1 cellular context compared by ENCODE assay signal in the genomic region with DNA sequence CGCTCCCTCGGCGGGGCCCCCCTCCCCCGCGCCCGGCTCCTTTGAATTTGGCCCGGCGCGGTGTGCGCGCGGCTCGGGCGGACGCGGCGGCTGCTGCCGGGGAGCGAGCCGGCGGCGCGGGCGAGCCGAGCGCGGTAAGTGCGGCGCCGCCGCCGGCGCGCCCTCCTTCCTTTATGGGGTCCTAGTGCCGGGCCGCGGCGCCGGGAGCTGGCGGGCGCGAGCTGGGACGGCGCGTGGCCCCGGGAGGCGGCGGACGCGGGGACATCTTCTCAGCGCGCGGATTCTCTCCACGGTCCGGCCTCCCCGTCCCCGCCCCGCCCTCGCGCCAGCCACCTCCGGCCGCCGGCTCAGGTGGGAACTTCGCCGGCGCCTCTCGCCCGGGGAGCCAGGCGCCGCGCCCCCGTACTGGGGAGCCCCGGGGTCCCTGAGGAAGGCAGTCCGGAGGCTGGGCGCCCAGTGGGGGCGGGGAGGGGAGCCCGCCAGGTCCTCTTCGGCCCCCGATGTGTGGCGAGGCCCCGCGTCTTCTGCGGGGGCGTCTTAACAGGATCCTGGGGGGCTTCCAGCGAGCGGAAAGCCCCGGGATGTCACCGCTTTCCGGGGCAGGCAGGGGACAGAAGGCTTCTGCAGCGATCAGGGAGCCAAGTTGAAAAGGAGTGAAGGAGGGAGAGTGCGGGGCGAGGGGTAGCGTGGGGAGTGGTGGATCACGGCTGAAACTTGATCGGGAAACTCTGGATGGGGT.
TF ChIP-seq lines count a peak whose summit lies in the region.

No MANE protein-coding gene starts in this region.

TF ChIP-seq in GM23338, 12 proteins besides CTCF, POLR2A, EP300 and RAD21:
- TF ChIP-seq, protein P1, sequence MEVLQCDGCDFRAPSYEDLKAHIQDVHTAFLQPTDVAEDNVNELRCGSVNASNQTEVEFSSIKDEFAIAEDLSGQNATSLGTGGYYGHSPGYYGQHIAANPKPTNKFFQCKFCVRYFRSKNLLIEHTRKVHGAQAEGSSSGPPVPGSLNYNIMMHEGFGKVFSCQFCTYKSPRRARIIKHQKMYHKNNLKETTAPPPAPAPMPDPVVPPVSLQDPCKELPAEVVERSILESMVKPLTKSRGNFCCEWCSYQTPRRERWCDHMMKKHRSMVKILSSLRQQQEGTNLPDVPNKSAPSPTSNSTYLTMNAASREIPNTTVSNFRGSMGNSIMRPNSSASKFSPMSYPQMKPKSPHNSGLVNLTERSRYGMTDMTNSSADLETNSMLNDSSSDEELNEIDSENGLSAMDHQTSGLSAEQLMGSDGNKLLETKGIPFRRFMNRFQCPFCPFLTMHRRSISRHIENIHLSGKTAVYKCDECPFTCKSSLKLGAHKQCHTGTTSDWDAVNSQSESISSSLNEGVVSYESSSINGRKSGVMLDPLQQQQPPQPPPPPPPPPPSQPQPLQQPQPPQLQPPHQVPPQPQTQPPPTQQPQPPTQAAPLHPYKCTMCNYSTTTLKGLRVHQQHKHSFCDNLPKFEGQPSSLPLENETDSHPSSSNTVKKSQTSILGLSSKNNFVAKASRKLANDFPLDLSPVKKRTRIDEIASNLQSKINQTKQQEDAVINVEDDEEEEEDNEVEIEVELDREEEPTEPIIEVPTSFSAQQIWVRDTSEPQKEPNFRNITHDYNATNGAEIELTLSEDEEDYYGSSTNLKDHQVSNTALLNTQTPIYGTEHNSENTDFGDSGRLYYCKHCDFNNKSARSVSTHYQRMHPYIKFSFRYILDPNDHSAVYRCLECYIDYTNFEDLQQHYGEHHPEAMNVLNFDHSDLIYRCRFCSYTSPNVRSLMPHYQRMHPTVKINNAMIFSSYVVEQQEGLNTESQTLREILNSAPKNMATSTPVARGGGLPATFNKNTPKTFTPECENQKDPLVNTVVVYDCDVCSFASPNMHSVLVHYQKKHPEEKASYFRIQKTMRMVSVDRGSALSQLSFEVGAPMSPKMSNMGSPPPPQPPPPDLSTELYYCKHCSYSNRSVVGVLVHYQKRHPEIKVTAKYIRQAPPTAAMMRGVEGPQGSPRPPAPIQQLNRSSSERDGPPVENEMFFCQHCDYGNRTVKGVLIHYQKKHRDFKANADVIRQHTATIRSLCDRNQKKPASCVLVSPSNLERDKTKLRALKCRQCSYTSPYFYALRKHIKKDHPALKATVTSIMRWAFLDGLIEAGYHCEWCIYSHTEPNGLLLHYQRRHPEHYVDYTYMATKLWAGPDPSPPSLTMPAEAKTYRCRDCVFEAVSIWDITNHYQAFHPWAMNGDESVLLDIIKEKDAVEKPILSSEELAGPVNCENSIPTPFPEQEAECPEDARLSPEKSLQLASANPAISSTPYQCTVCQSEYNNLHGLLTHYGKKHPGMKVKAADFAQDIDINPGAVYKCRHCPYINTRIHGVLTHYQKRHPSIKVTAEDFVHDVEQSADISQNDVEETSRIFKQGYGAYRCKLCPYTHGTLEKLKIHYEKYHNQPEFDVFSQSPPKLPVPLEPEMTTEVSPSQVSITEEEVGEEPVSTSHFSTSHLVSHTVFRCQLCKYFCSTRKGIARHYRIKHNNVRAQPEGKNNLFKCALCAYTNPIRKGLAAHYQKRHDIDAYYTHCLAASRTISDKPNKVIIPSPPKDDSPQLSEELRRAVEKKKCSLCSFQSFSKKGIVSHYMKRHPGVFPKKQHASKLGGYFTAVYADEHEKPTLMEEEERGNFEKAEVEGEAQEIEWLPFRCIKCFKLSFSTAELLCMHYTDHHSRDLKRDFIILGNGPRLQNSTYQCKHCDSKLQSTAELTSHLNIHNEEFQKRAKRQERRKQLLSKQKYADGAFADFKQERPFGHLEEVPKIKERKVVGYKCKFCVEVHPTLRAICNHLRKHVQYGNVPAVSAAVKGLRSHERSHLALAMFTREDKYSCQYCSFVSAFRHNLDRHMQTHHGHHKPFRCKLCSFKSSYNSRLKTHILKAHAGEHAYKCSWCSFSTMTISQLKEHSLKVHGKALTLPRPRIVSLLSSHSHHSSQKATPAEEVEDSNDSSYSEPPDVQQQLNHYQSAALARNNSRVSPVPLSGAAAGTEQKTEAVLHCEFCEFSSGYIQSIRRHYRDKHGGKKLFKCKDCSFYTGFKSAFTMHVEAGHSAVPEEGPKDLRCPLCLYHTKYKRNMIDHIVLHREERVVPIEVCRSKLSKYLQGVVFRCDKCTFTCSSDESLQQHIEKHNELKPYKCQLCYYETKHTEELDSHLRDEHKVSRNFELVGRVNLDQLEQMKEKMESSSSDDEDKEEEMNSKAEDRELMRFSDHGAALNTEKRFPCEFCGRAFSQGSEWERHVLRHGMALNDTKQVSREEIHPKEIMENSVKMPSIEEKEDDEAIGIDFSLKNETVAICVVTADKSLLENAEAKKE (CRISPR knock-in tag; IDR thresholded peaks at IDR 0.05): no peak
- TF ChIP-seq JUNB (IDR thresholded peaks at IDR 0.05; ENCODE audit: unreplicated experiment): no peak
- TF ChIP-seq, protein P2, sequence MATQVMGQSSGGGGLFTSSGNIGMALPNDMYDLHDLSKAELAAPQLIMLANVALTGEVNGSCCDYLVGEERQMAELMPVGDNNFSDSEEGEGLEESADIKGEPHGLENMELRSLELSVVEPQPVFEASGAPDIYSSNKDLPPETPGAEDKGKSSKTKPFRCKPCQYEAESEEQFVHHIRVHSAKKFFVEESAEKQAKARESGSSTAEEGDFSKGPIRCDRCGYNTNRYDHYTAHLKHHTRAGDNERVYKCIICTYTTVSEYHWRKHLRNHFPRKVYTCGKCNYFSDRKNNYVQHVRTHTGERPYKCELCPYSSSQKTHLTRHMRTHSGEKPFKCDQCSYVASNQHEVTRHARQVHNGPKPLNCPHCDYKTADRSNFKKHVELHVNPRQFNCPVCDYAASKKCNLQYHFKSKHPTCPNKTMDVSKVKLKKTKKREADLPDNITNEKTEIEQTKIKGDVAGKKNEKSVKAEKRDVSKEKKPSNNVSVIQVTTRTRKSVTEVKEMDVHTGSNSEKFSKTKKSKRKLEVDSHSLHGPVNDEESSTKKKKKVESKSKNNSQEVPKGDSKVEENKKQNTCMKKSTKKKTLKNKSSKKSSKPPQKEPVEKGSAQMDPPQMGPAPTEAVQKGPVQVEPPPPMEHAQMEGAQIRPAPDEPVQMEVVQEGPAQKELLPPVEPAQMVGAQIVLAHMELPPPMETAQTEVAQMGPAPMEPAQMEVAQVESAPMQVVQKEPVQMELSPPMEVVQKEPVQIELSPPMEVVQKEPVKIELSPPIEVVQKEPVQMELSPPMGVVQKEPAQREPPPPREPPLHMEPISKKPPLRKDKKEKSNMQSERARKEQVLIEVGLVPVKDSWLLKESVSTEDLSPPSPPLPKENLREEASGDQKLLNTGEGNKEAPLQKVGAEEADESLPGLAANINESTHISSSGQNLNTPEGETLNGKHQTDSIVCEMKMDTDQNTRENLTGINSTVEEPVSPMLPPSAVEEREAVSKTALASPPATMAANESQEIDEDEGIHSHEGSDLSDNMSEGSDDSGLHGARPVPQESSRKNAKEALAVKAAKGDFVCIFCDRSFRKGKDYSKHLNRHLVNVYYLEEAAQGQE (IDR thresholded peaks at IDR 0.05; ENCODE audit: unreplicated experiment): no peak
- TF ChIP-seq CREB1 (CRISPR knock-in tag; IDR thresholded peaks at IDR 0.05; ENCODE audit: low read depth): no peak
- TF ChIP-seq NANOG (IDR thresholded peaks at IDR 0.05; ENCODE audit: borderline replicate concordance): no peak
- TF ChIP-seq EZH2 (IDR thresholded peaks at IDR 0.05; ENCODE audit: low read depth, unreplicated experiment): no peak
- peak; percentile 30; the same call in 1 of the 2 replicates for TF ChIP-seq POLR2AphosphoS5 (IDR thresholded peaks at IDR 0.05; ENCODE audit: low read depth)
